In the genomic region with DNA sequence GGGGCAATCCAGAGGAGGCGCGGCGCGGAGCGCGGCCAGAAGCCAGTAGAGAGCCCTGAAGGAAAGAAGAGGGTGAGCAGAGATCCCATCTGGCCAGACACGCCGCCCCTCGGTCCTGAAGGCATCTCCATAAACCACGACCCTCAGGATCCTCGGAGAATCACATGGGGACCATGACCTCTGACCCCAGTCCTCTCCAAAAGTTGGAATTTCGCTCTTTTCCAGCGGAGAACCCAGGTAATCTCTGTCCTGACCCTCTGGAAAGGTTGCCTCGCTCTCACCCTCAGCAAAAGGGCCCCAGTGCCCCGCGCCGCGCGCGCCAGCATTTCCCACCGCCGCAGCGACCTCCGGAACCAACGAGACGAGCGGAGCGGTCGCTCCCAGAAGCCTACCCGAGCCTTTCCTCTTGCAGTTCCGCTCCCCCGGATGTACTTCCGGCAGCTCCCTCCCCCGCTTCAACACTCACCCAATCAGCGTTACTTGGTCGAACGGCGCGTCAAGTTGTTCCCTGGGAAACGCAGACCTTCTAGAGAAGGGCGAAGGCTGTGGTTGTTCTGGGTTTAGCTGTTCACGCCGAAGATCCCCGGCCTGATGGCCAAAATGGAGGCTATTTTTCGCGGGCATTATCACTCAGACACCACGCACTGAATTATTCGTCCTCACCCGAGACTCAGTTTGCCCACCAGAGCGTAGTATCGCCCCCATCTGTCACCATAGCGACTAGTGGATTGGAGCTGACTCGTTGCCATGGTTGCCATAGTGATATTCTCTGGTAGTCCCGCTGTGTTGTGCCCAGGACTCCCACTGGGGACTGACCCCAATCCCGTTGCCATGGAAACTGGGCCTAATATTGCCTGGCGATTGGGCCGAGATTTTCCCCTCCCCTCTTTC, we compare ENCODE assay signal across 8 cellular contexts. TPM values are rescaled to one million over a fixed set of nuclear protein-coding genes. Genes with fewer than 3 reads are reported as not detected.
DNase-seq lines count a peak whose midpoint lies in the region; ATAC-seq and TF ChIP-seq lines count a peak whose summit lies in the region.

A gene with protein sequence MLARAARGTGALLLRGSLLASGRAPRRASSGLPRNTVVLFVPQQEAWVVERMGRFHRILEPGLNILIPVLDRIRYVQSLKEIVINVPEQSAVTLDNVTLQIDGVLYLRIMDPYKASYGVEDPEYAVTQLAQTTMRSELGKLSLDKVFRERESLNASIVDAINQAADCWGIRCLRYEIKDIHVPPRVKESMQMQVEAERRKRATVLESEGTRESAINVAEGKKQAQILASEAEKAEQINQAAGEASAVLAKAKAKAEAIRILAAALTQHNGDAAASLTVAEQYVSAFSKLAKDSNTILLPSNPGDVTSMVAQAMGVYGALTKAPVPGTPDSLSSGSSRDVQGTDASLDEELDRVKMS (minus strand): TSS at position 363 of the 891 bp plus-strand sequence. CDS start 37 bp downstream, at position 326.

- H3K9me3 ChIP-seq in DOHH2 (ENCODE audit: control insufficient read depth, insufficient read depth, low read length) (no peaks in the 10 kb centered on the region), fibroblast of lung (ENCODE audit: control insufficient read depth, insufficient read depth, low read depth, low read length) (no peaks in the 10 kb centered on the region)
- H3K9me3 ChIP-seq in naive thymus-derived CD4-positive, alpha-beta T cell (ENCODE audit: control insufficient read depth in 2 of 3, low read length in 3 of 3): no peaks in the 10 kb centered on the region

- intact Hi-C loops in naive thymus-derived CD4-positive, alpha-beta T cell (cut with micrococcal nuclease): loop anchor here (1.0 to 5.0 kb wide), 8 partner anchors 8 to 1664 kb away; partner anchors contain the start of genes CREB3 (in 1 of the 2), TESK1 (in 1 of the 2), TLN1 (in 1 of the 2) and VCP (in 1 of the 2)

- TF ChIP-seq CTCF in DOHH2 (IDR thresholded peaks at IDR 0.05; ENCODE audit: low read depth, low read length, poor library complexity, severe bottlenecking): no peak
- TF ChIP-seq CTCF in GM23338 (conservative IDR thresholded peaks at IDR 0.05; ENCODE audit: low read depth in 2 of 2): no peak
- TF ChIP-seq CTCF in fibroblast of lung (conservative IDR thresholded peaks at IDR 0.05 in 1 of 2, IDR thresholded peaks at IDR 0.05 in 1 of 2; ENCODE audit: low read depth in 1 of 2, low read length in 2 of 2): no peak

- H3K27ac ChIP-seq in DOHH2 (ENCODE audit: low read depth, low read length) (peak within 1 kb of the TSS; percentile 42), GM23338 (ENCODE audit: low read depth) (peak within 1 kb of the TSS; percentile 78), fibroblast of lung (ENCODE audit: insufficient read depth, low read length) (peak within 1 kb of the TSS; percentile 93)
- peak within 1 kb of the TSS; percentile 81 for H3K27ac ChIP-seq in naive thymus-derived CD4-positive, alpha-beta T cell (ENCODE audit: low read depth, low read length)

- H3K9me2 ChIP-seq in DOHH2 (replicated peaks; ENCODE audit: control insufficient read depth, low read length) (no peaks in the 10 kb centered on the region), GM23338 (ENCODE audit: insufficient read depth) (no peaks in the 10 kb centered on the region)

- H3K36me3 ChIP-seq in DOHH2 (ENCODE audit: control insufficient read depth, low read length) (peaks cover 37% of the 10 kb centered on the region), GM23338 (ENCODE audit: insufficient read depth) (peaks cover 3% of the 10 kb centered on the region; the same call in 1 of the 2 replicates), fibroblast of lung (ENCODE audit: control insufficient read depth, insufficient read depth, low read length) (peaks cover 21% of the 10 kb centered on the region)
- H3K36me3 ChIP-seq in naive thymus-derived CD4-positive, alpha-beta T cell (ENCODE audit: control insufficient read depth in 2 of 3, insufficient read depth in 3 of 3, low read length in 3 of 3): peaks cover 4 to 40% (median 9%) of the 10 kb centered on the region in 3 experiments

- H3K4me1 Mint-ChIP-seq in GM23338: peaks cover 18% of the 10 kb centered on the region
- H3K4me1 Mint-ChIP-seq in naive thymus-derived CD4-positive, alpha-beta T cell: peaks cover 18 to 36% (median 33%) of the 10 kb centered on the region in 7 donors
- peaks cover 37 to 47% of the 10 kb centered on the region in 2 donors for H3K4me1 Mint-ChIP-seq in stimulated activated naive B cell treated with anti-CD40 and anti-IgM and Interleukin-4, amounts not matched to agents 10 μg/mL and 1 μg/mL and 100 μg/mL, for 72 hours

- H3K4me2 ChIP-seq in DOHH2 (ENCODE audit: low read length) (peak within 1 kb of the TSS; percentile 93), GM23338 (peak within 1 kb of the TSS; percentile 92), fibroblast of lung (ENCODE audit: extremely low read depth, insufficient read depth, low read length) (peak within 1 kb of the TSS; percentile 82)

- H3K27me3 Mint-ChIP-seq in GM23338 (ENCODE audit: insufficient read depth, low read depth, poor library complexity): peaks cover 22% of the 10 kb centered on the region
- H3K27me3 Mint-ChIP-seq in naive thymus-derived CD4-positive, alpha-beta T cell: no peaks in the 10 kb centered on the region
- no peaks in the 10 kb centered on the region for H3K27me3 Mint-ChIP-seq in stimulated activated naive B cell treated with anti-CD40 and anti-IgM and Interleukin-4, amounts not matched to agents 10 μg/mL and 1 μg/mL and 100 μg/mL, for 72 hours

- peak within 1 kb of the TSS; percentile 96 for H3K4me3 Mint-ChIP-seq in GM23338
- H3K4me3 Mint-ChIP-seq in naive thymus-derived CD4-positive, alpha-beta T cell: peak within 1 kb of the TSS; percentile 88 to 98 (median 92)
- peak within 1 kb of the TSS; percentile 94 to 99 for H3K4me3 Mint-ChIP-seq in stimulated activated naive B cell treated with anti-CD40 and anti-IgM and Interleukin-4, amounts not matched to agents 10 μg/mL and 1 μg/mL and 100 μg/mL, for 72 hours

- peak; percentile 96 for ATAC-seq in GM23338
- peak; percentile 98 for ATAC-seq in naive thymus-derived CD4-positive, alpha-beta T cell
- peak; percentile 98 to 100 for ATAC-seq in stimulated activated naive B cell treated with anti-CD40 and anti-IgM and Interleukin-4, amounts not matched to agents 10 μg/mL and 1 μg/mL and 100 μg/mL, for 72 hours (replicated peaks)

- H3K4me3 ChIP-seq in DOHH2 (ENCODE audit: low read length): peak within 1 kb of the TSS; percentile 99
- peak within 1 kb of the TSS; percentile 74 for H3K4me3 ChIP-seq in GM23338
- peak within 1 kb of the TSS; percentile 43 to 96 (median 82) for H3K4me3 ChIP-seq in fibroblast of lung (replicated peaks in 1 of 4; ENCODE audit: control extremely low read depth in 1 of 4, insufficient read depth in 1 of 4, low read depth in 3 of 4, low read length in 4 of 4)
- peak within 1 kb of the TSS; percentile 92 for H3K4me3 ChIP-seq in naive thymus-derived CD4-positive, alpha-beta T cell (ENCODE audit: low read length)

- H3K27ac Mint-ChIP-seq in GM23338: peak within 1 kb of the TSS; percentile 99
- H3K27ac Mint-ChIP-seq in naive thymus-derived CD4-positive, alpha-beta T cell: peak within 1 kb of the TSS; percentile 92 to 99 (median 96)
- peak within 1 kb of the TSS; percentile 99 for H3K27ac Mint-ChIP-seq in stimulated activated naive B cell treated with anti-CD40 and anti-IgM and Interleukin-4, amounts not matched to agents 10 μg/mL and 1 μg/mL and 100 μg/mL, for 72 hours

- H3K9me3 Mint-ChIP-seq in GM23338: no peaks in the 10 kb centered on the region; the same call in 2 of the 3 replicates
- no peaks in the 10 kb centered on the region for H3K9me3 Mint-ChIP-seq in naive thymus-derived CD4-positive, alpha-beta T cell
- no peaks in the 10 kb centered on the region for H3K9me3 Mint-ChIP-seq in stimulated activated naive B cell treated with anti-CD40 and anti-IgM and Interleukin-4, amounts not matched to agents 10 μg/mL and 1 μg/mL and 100 μg/mL, for 72 hours

- no peaks in the 10 kb centered on the region for H3K27me3 ChIP-seq in DOHH2 (ENCODE audit: control insufficient read depth, low read length)
- no peaks in the 10 kb centered on the region for H3K27me3 ChIP-seq in GM23338 (ENCODE audit: insufficient read depth)
- H3K27me3 ChIP-seq in fibroblast of lung (ENCODE audit: control insufficient read depth, insufficient read depth, low read length): no peaks in the 10 kb centered on the region
- H3K27me3 ChIP-seq in naive thymus-derived CD4-positive, alpha-beta T cell (ENCODE audit: control insufficient read depth in 2 of 2, insufficient read depth in 2 of 2, low read length in 2 of 2): no peaks in the 10 kb centered on the region

- H4K20me1 ChIP-seq in DOHH2 (ENCODE audit: control insufficient read depth, insufficient read depth, low read depth, low read length) (no peaks in the 10 kb centered on the region), GM23338 (replicated peaks; ENCODE audit: insufficient read depth) (no peaks in the 10 kb centered on the region), fibroblast of lung (ENCODE audit: control insufficient read depth, extremely low read depth, insufficient read depth, low read length) (no peaks in the 10 kb centered on the region)

- CTCF ChIA-PET in naive thymus-derived CD4-positive, alpha-beta T cell (lab: Charles Lee): interaction anchor here (0.6 to 3.0 kb wide), 7 partner anchors 8 to 203 kb away, joined by 3 to 14 read pairs (median 5); partner anchors contain the start of gene ATOSB

- DNase-seq in GM23338 (ENCODE audit: low spot score) (peak; percentile 99), LHCN-M2 (ENCODE audit: low read depth) (peak; percentile 95), RPMI8226 (peak; percentile 94), fibroblast of lung (ENCODE audit: low read depth in 2 of 2) (peak; percentile 97)
- DNase-seq in activated T-helper 1 cell treated with anti-CD3 and anti-CD28 coated beads, Interleukin-2, amount 50 U/mL, for 16 hours (ENCODE audit: low read depth in 1 of 2, low spot score in 1 of 2): peak; percentile 84 to 86
- peak; percentile 72 to 95 (median 91) for DNase-seq in naive thymus-derived CD4-positive, alpha-beta T cell
- peak; percentile 91 for DNase-seq in stimulated activated naive B cell treated with anti-CD40 and anti-IgM and Interleukin-4, amounts not matched to agents 10 μg/mL and 1 μg/mL and 100 μg/mL, for 72 hours

- H3K79me2 ChIP-seq in DOHH2 (ENCODE audit: control insufficient read depth, low read length) (peaks cover 26% of the 10 kb centered on the region), GM23338 (replicated peaks; ENCODE audit: insufficient read depth) (peaks cover 17% of the 10 kb centered on the region), fibroblast of lung (ENCODE audit: control insufficient read depth, insufficient read depth, low read length) (peaks cover 15% of the 10 kb centered on the region)

- H3K36me3 Mint-ChIP-seq in GM23338 (ENCODE audit: low read depth): peaks cover 43% of the 10 kb centered on the region
- H3K36me3 Mint-ChIP-seq in naive thymus-derived CD4-positive, alpha-beta T cell: peaks cover 3 to 34% (median 15%) of the 10 kb centered on the region in 5 donors
- H3K36me3 Mint-ChIP-seq in stimulated activated naive B cell treated with anti-CD40 and anti-IgM and Interleukin-4, amounts not matched to agents 10 μg/mL and 1 μg/mL and 100 μg/mL, for 72 hours: peaks cover 38 to 64% of the 10 kb centered on the region in 2 donors

- peak within 1 kb of the TSS; percentile 59 for H3K9ac ChIP-seq in fibroblast of lung (ENCODE audit: insufficient read depth, low read length)

- H3K4me1 ChIP-seq in DOHH2 (ENCODE audit: control insufficient read depth, low read length) (peaks cover 18% of the 10 kb centered on the region), GM23338 (ENCODE audit: insufficient read depth) (peaks cover 11% of the 10 kb centered on the region), fibroblast of lung (ENCODE audit: control insufficient read depth, extremely low read depth, insufficient read depth, low read length) (peaks cover 8% of the 10 kb centered on the region)
- peaks cover 12 to 18% of the 10 kb centered on the region in 2 donors for H3K4me1 ChIP-seq in naive thymus-derived CD4-positive, alpha-beta T cell (ENCODE audit: control insufficient read depth in 2 of 2, insufficient read depth in 2 of 2, low read length in 2 of 2)

- no peaks in the 10 kb centered on the region; the same call in 1 of the 2 replicates for H3F3A ChIP-seq in DOHH2 (ENCODE audit: control insufficient read depth, insufficient read depth)
- peaks cover 7% of the 10 kb centered on the region for H3F3A ChIP-seq in GM23338 (replicated peaks; ENCODE audit: low read depth)

- POLR2A ChIA-PET in naive thymus-derived CD4-positive, alpha-beta T cell (lab: Charles Lee): interaction anchor here (0.9 to 3.5 kb wide), 8 partner anchors 8 to 501 kb away, joined by 3 to 32 read pairs (median 12); partner anchors contain the start of genes ATOSB, FANCG and VCP

- H2AFZ ChIP-seq in GM23338 (peak within 1 kb of the TSS; percentile 77; the same call in 1 of the 2 replicates), fibroblast of lung (ENCODE audit: low read length) (peak within 1 kb of the TSS; percentile 61)

RNA-seq across cellular contexts. Expression of the gene that starts here (rescaled TPM):
- total RNA-seq in GM23338 (2014; rRNA removed; shearing (Covaris generic)): 210 and 221 TPM in 2 replicates
- polyA plus RNA-seq in GM23338 (2016; fragmentation: Nextera tagmentation; extraction: Ambion mirVana): 109 and 114 TPM in 2 replicates
- 138 and 153 TPM in 2 replicates for total RNA-seq in LHCN-M2 (2014; rRNA removed)
- polyA plus RNA-seq in LHCN-M2 (2012): 147 TPM
- 170 and 178 TPM in 2 replicates for total RNA-seq in fibroblast of lung
- polyA plus RNA-seq in fibroblast of lung: 94.0 and 144 TPM in 2 replicates
- 100 and 153 TPM in 2 replicates for polyA plus RNA-seq in fibroblast of lung (2012)
- 141 and 161 TPM in 2 replicates for polyA minus RNA-seq in fibroblast of lung (ENCODE audit: low replicate concordance)
- total RNA-seq in naive thymus-derived CD4-positive, alpha-beta T cell: 100 to 1,000 TPM in 1 of 5 experiments, 10 to 100 TPM in 4; 34.7 to 126 (median 44.9) TPM
- polyA plus RNA-seq in naive thymus-derived CD4-positive, alpha-beta T cell: 10 to 100 TPM; 85.6 to 88.8 TPM

Comparison
In these comparisons a context has a peak if more than half of its experiments do, and no peak if none do; other contexts are left out.
1. Peak in every context shown above with its lines: DNase-seq, ATAC-seq, H3K4me3 ChIP-seq and H3K27ac ChIP-seq.
2. H3K27ac ChIP-seq: peak in every context shown above with its lines; median percentile 93 in fibroblast of lung; 81 in naive thymus-derived CD4-positive, alpha-beta T cell; 78 in GM23338; 42 in DOHH2.